18 cellular contexts compared by ENCODE assay signal in genomic region chr2:234450431-234451095, GRCh38. TPM values are rescaled to one million over a fixed set of nuclear protein-coding genes. Genes with fewer than 3 reads are reported as not detected.
DNase-seq lines count a peak whose midpoint lies in the region; ATAC-seq and TF ChIP-seq lines count a peak whose summit lies in the region.
"Had no signal": no experiment of that assay in that cellular context is flagged by ENCODE, and none has a peak within 500 bp of the region (broad histone marks: within the 10 kb centered on the region; RNA-seq: fewer than 3 reads in every experiment).

No MANE protein-coding gene starts in this region.

- no peak for TF ChIP-seq CTCF in activated B cell treated with CpG ODN at 0.5 μM for 24 hours (IDR thresholded peaks at IDR 0.05)
- no peak for TF ChIP-seq CTCF in endodermal cell (conservative IDR thresholded peaks at IDR 0.05)

- peaks cover 7% of the 10 kb centered on the region for H3K4me1 ChIP-seq in endodermal cell (ENCODE audit: control insufficient read depth, insufficient read depth, low read length)
- H3K4me1 ChIP-seq: BE2C, gastrocnemius medialis had no signal

- no peaks in the 10 kb centered on the region for H3K27me3 Mint-ChIP-seq in activated B cell treated with CpG ODN at 0.5 μM for 24 hours
- peaks cover 7% of the 10 kb centered on the region for H3K27me3 Mint-ChIP-seq in endodermal cell (ENCODE audit: insufficient read depth)

- POLR2A ChIA-PET in activated B cell treated with CpG ODN at 0.5 μM for 24 hours (lab: Charles Lee) = interaction anchor here (1.3 kb wide), 1 partner anchor 25 kb away, joined by 4 read pairs; no protein-coding TSS in a partner anchor

- no peak overlapping the region for H3K4me3 ChIP-seq in endodermal cell (ENCODE audit: low read length)
- H3K4me3 ChIP-seq: cardiac muscle cell, gastrocnemius medialis had no signal

- H3K9me3 ChIP-seq in endodermal cell (ENCODE audit: control insufficient read depth, low read length) = peaks cover 4% of the 10 kb centered on the region
- H3K9me3 ChIP-seq: BE2C, gastrocnemius medialis had no signal

- no peaks in the 10 kb centered on the region for H3K36me3 ChIP-seq in endodermal cell (ENCODE audit: control insufficient read depth, insufficient read depth, low read length)
- H3K36me3 ChIP-seq: BE2C, cardiac muscle cell, gastrocnemius medialis had no signal

- 93 to 97% methylated on average over 4 to 5 of the region's 5 CpGs for WGBS in endodermal cell (ENCODE audit: insufficient coverage in 1 of 2, insufficient read length in 1 of 2), 2 experiments

- H3K4me1 Mint-ChIP-seq in activated B cell treated with CpG ODN at 0.5 μM for 24 hours = peaks cover 88% of the 10 kb centered on the region
- H3K4me1 Mint-ChIP-seq in endodermal cell = peaks cover 46% of the 10 kb centered on the region

- no peaks in the 10 kb centered on the region for H3K9me3 Mint-ChIP-seq in activated B cell treated with CpG ODN at 0.5 μM for 24 hours
- H3K9me3 Mint-ChIP-seq in endodermal cell = peaks cover 2% of the 10 kb centered on the region

- CTCF ChIA-PET in activated B cell treated with CpG ODN at 0.5 μM for 24 hours (lab: Charles Lee) = no interaction called here

- peak in 4 of 6 experiments; percentile 10 to 75 (median 66) for DNase-seq in stimulated activated naive CD4-positive, alpha-beta T cell (lab: John Stamatoyannopoulos, UW)
- DNase-seq in stimulated activated naive CD4-positive, alpha-beta T cell treated with Interleukin-2 at 50 U/mL for 16 hours (lab: John Stamatoyannopoulos, UW) = no peak
- DNase-seq in activated B cell treated with CpG ODN at 0.5 μM for 24 hours = no peak
- no peak for DNase-seq in endodermal cell
- DNase-seq in AG20443 (ENCODE audit: low spot score) = no peak
- no peak for DNase-seq in NCI-H510A (lab: John Stamatoyannopoulos, UW)
- no peak for DNase-seq in SIG-M5 (lab: John Stamatoyannopoulos, UW)
- DNase-seq: activated CD4-positive, CD25-positive, alpha-beta regulatory T cell; activated effector memory CD4-positive, alpha-beta T cell treated with Interleukin-2 at 50 U/mL for 16 hours; BE2C; DMS79 treated with DMSO at 0.1 percent for 48 hours; gastrocnemius medialis; midbrain; NCI-H2227 treated with DMSO at 0.1 percent for 48 hours had no signal

- H3K27ac Mint-ChIP-seq in activated B cell treated with CpG ODN at 0.5 μM for 24 hours = peak overlapping the region; percentile 19
- peak overlapping the region; percentile 89 for H3K27ac Mint-ChIP-seq in endodermal cell
- H3K27ac Mint-ChIP-seq: type B pancreatic cell had no signal

- H3K27me3 ChIP-seq in endodermal cell (ENCODE audit: control insufficient read depth, insufficient read depth, low read length, poor library complexity, severe bottlenecking) = no peaks in the 10 kb centered on the region
- H3K27me3 ChIP-seq: BE2C, cardiac muscle cell, gastrocnemius medialis had no signal

- H3K4me3 Mint-ChIP-seq in activated B cell treated with CpG ODN at 0.5 μM for 24 hours (no peak overlapping the region), endodermal cell (no peak overlapping the region)
- H3K4me3 Mint-ChIP-seq: type B pancreatic cell had no signal

- ATAC-seq in activated B cell treated with CpG ODN at 0.5 μM for 24 hours (ENCODE audit: low read depth) (no peak), HG02981 (IDR thresholded peaks at IDR 0.05; ENCODE audit: unreplicated experiment) (no peak)
- ATAC-seq: gastrocnemius medialis, SK-N-SH treated with all-trans-retinoic acid at 6 μM for 48 hours had no signal

- no peak overlapping the region for H3K9ac ChIP-seq in endodermal cell (ENCODE audit: extremely low read depth, low read length, poor library complexity, severe bottlenecking)

- intact Hi-C loops in activated B cell treated with CpG ODN at 0.5 μM for 24 hours (cut with micrococcal nuclease) = no loop called here

- no peaks in the 10 kb centered on the region for H3K36me3 Mint-ChIP-seq in activated B cell treated with CpG ODN at 0.5 μM for 24 hours (ENCODE audit: low read depth)
- no peaks in the 10 kb centered on the region for H3K36me3 Mint-ChIP-seq in endodermal cell (ENCODE audit: low read depth)

- H3K27ac ChIP-seq in endodermal cell (ENCODE audit: low read depth, low read length) = peak overlapping the region; percentile 95
- H3K27ac ChIP-seq: cardiac muscle cell, gastrocnemius medialis had no signal

RNA-seq across cellular contexts. Expression of gene ARL4C, which starts 46.3 kb away (rescaled TPM):
- total RNA-seq in activated B cell treated with CpG ODN at 0.5 μM for 24 hours (20.9 TPM in 2 replicates), endodermal cell (10 to 100 TPM in 1 of 2 donors, 1 to 10 TPM in 1; 9.3 to 21.7 TPM)
- 74.9 TPM for polyA plus RNA-seq in endodermal cell (2013, experiment 1 of 2)
- 65.4 TPM for polyA plus RNA-seq in endodermal cell (2013, experiment 2 of 2)

Comparison
In these comparisons a context has a peak if more than half of its experiments do, and no peak if none do; other contexts are left out.
1. DNase-seq: peak in stimulated activated naive CD4-positive, alpha-beta T cell (4 of 6); none in stimulated activated naive CD4-positive, alpha-beta T cell treated with Interleukin-2 at 50 U/mL for 16 hours (single experiment), activated B cell treated with CpG ODN at 0.5 μM for 24 hours (single experiment), endodermal cell (single experiment), AG20443 (single experiment), NCI-H510A (single experiment) and SIG-M5 (single experiment).